ENCODE assay signal across 23 cellular contexts in genomic region chr13:44362394-44363040, GRCh38. TPM values are rescaled to one million over a fixed set of nuclear protein-coding genes. Genes with fewer than 3 reads are reported as not detected.
DNase-seq lines count a peak whose midpoint lies in the region; FAIRE-seq and TF ChIP-seq lines count a peak whose summit lies in the region.
"Had no signal": no experiment of that assay in that cellular context is flagged by ENCODE, and none has a peak within 500 bp of the region (broad histone marks: within the 10 kb centered on the region; RNA-seq: fewer than 3 reads in every experiment).

No MANE protein-coding gene starts in this region.

- H4K20me1 ChIP-seq in astrocyte (ENCODE audit: insufficient read depth, low read length), result no peaks in the 10 kb centered on the region

- H2AK5ac ChIP-seq in mesenchymal stem cell (ENCODE audit: low read length, severe bottlenecking), result no peak overlapping the region

- H3K4me1 Mint-ChIP-seq in astrocyte (ENCODE audit: low read depth, unreplicated experiment), result peaks cover 23% of the 10 kb centered on the region
- H3K4me1 Mint-ChIP-seq: activated CD4-positive, alpha-beta memory T cell treated with anti-CD3 and anti-CD28 coated beads, Interleukin-2, amount 10 ng/mL, durations not matched to agents 7 days and 5 days; activated naive CD8-positive, alpha-beta T cell treated with anti-CD3 and anti-CD28 coated beads for 36 hours had no signal

- H3K9me3 Mint-ChIP-seq in astrocyte (ENCODE audit: unreplicated experiment), result no peaks in the 10 kb centered on the region
- H3K9me3 Mint-ChIP-seq: activated CD4-positive, alpha-beta memory T cell treated with anti-CD3 and anti-CD28 coated beads, Interleukin-2, amount 10 ng/mL, durations not matched to agents 7 days and 5 days; activated naive CD8-positive, alpha-beta T cell treated with anti-CD3 and anti-CD28 coated beads for 36 hours; CD8-positive, alpha-beta T cell; neural crest cell had no signal

- H4K91ac ChIP-seq in mesenchymal stem cell (ENCODE audit: low read length), result no peak overlapping the region

- no peak overlapping the region for H3K27ac ChIP-seq in astrocyte (ENCODE audit: low read depth, low read length)
- no peak overlapping the region for H3K27ac ChIP-seq in mesenchymal stem cell (ENCODE audit: low read length, poor library complexity, severe bottlenecking)
- H3K27ac ChIP-seq: gastrocnemius medialis, parathyroid adenoma had no signal

- no peak overlapping the region for H3K4me3 ChIP-seq in astrocyte (ENCODE audit: insufficient read depth, low read depth, low read length)
- no peak overlapping the region for H3K4me3 ChIP-seq in mesenchymal stem cell (ENCODE audit: insufficient read depth in 1 of 2, low read depth in 1 of 2, low read length in 2 of 2)
- H3K4me3 ChIP-seq: gastrocnemius medialis, mucosa of descending colon, sigmoid colon had no signal

- peak overlapping the region; percentile 53 for H2BK15ac ChIP-seq in mesenchymal stem cell (ENCODE audit: low read depth, poor library complexity, severe bottlenecking)

- H4K8ac ChIP-seq in mesenchymal stem cell (ENCODE audit: low read length), result no peak overlapping the region

- H3K36me3 Mint-ChIP-seq in astrocyte (ENCODE audit: low read depth, unreplicated experiment), result no peaks in the 10 kb centered on the region
- H3K36me3 Mint-ChIP-seq: activated naive CD8-positive, alpha-beta T cell treated with anti-CD3 and anti-CD28 coated beads for 36 hours; brain; CD8-positive, alpha-beta T cell had no signal

- H2BK120ac ChIP-seq in mesenchymal stem cell (ENCODE audit: low read depth, low read length), result no peak overlapping the region

- H2AFZ ChIP-seq in astrocyte (ENCODE audit: low read depth, low read length) (no peak overlapping the region), mesenchymal stem cell (ENCODE audit: low read depth, low read length) (no peak overlapping the region)
- H2AFZ ChIP-seq: parathyroid adenoma had no signal

- no peaks in the 10 kb centered on the region for H3K79me2 ChIP-seq in astrocyte (ENCODE audit: insufficient read depth, low read length)
- H3K79me2 ChIP-seq: parathyroid adenoma had no signal

- no peak overlapping the region for H3K23ac ChIP-seq in mesenchymal stem cell (ENCODE audit: low read length in 2 of 2)

- no peak overlapping the region for H3K14ac ChIP-seq in mesenchymal stem cell (ENCODE audit: low read length in 2 of 2)

- no peaks in the 10 kb centered on the region for H3K79me1 ChIP-seq in mesenchymal stem cell (replicated peaks; ENCODE audit: low read length, poor library complexity, severe bottlenecking)

- no peak overlapping the region for H3K4me3 Mint-ChIP-seq in astrocyte (ENCODE audit: unreplicated experiment)
- H3K4me3 Mint-ChIP-seq: activated CD4-positive, alpha-beta memory T cell treated with anti-CD3 and anti-CD28 coated beads, Interleukin-2, amount 10 ng/mL, durations not matched to agents 7 days and 5 days; activated naive CD8-positive, alpha-beta T cell treated with anti-CD3 and anti-CD28 coated beads for 36 hours; CD8-positive, alpha-beta T cell; neural crest cell had no signal

- peak overlapping the region in 1 of 2 experiments; percentile 9 for H3K4ac ChIP-seq in mesenchymal stem cell (ENCODE audit: low read depth in 1 of 2, low read length in 2 of 2)

- FAIRE-seq in astrocyte (lab: Jason Lieb, UNC), result no peak

- POLR2A ChIA-PET in HEK293T (lab: Yijun Ruan, JAX), result interaction anchor here (1.0 kb wide), 1 partner anchor 74 kb away, joined by 3 read pairs; no protein-coding TSS in a partner anchor

- H3K27ac Mint-ChIP-seq in astrocyte (ENCODE audit: unreplicated experiment), result no peak overlapping the region
- H3K27ac Mint-ChIP-seq: activated CD4-positive, alpha-beta memory T cell treated with anti-CD3 and anti-CD28 coated beads, Interleukin-2, amount 10 ng/mL, durations not matched to agents 7 days and 5 days; activated naive CD8-positive, alpha-beta T cell treated with anti-CD3 and anti-CD28 coated beads for 36 hours; CD8-positive, alpha-beta T cell had no signal

- H3K9me3 ChIP-seq in astrocyte (ENCODE audit: insufficient read depth, low read depth, low read length), result no peaks in the 10 kb centered on the region
- no peaks in the 10 kb centered on the region for H3K9me3 ChIP-seq in mesenchymal stem cell (ENCODE audit: control insufficient read depth, low read length)
- H3K9me3 ChIP-seq: gastrocnemius medialis, mucosa of descending colon, sigmoid colon had no signal

- H2BK5ac ChIP-seq in mesenchymal stem cell (ENCODE audit: low read depth, low read length, poor library complexity, severe bottlenecking), result no peak overlapping the region

- TF ChIP-seq CTCF in astrocyte (IDR thresholded peaks at IDR 0.05; ENCODE audit: insufficient read depth, low read depth, low read length), result no peak

- peaks cover 28% of the 10 kb centered on the region for H3K4me1 ChIP-seq in astrocyte (ENCODE audit: insufficient read depth, low read length)
- peaks cover 10% of the 10 kb centered on the region for H3K4me1 ChIP-seq in mesenchymal stem cell (ENCODE audit: control insufficient read depth, insufficient read depth, low read depth, low read length)
- H3K4me1 ChIP-seq: gastrocnemius medialis, parathyroid adenoma had no signal

- 26% methylated on average over 9 of the region's 11 CpGs for WGBS in mesenchymal stem cell

- CTCF ChIA-PET in HEK293T (lab: Yijun Ruan, JAX), result no interaction called here

- no peaks in the 10 kb centered on the region for H3K27me3 Mint-ChIP-seq in astrocyte (ENCODE audit: low read depth, unreplicated experiment)
- H3K27me3 Mint-ChIP-seq: activated naive CD8-positive, alpha-beta T cell treated with anti-CD3 and anti-CD28 coated beads for 36 hours; brain had no signal

- H2BK12ac ChIP-seq in mesenchymal stem cell (ENCODE audit: low read length in 2 of 2), result peak overlapping the region in 1 of 2 experiments; percentile 68

- H3K9ac ChIP-seq in astrocyte (ENCODE audit: low read length) (no peak overlapping the region), mesenchymal stem cell (ENCODE audit: low read length) (no peak overlapping the region)
- H3K9ac ChIP-seq: parathyroid adenoma had no signal

- DNase-seq in A172 (ENCODE audit: low spot score), result peak; percentile 6
- peak; percentile 39 for DNase-seq in NCI-H2227 treated with DMSO at 0.1 percent for 48 hours (lab: John Stamatoyannopoulos, UW)
- DNase-seq in astrocyte (ENCODE audit: low read depth), result peak; percentile 30
- peak; percentile 80 for DNase-seq in mesenchymal stem cell
- no peak for DNase-seq in HEK293T (ENCODE audit: extremely low spot score)
- no peak for DNase-seq in Kasumi-1 (lab: John Stamatoyannopoulos, UW)
- no peak for DNase-seq in NCI-H524 (lab: John Stamatoyannopoulos, UW)
- no peak for DNase-seq in NCI-H1694 (lab: John Stamatoyannopoulos, UW)
- DNase-seq: 8988T; activated CD4-positive, alpha-beta memory T cell treated with anti-CD3 and anti-CD28 coated beads, Interleukin-2, amount 10 ng/mL, durations not matched to agents 7 days and 5 days; activated effector memory CD4-positive, alpha-beta T cell treated with Interleukin-2 at 50 U/mL for 16 hours; activated naive CD8-positive, alpha-beta T cell treated with anti-CD3 and anti-CD28 coated beads for 36 hours; CD8-positive, alpha-beta T cell; effector CD4-positive, alpha-beta T cell; gastrocnemius medialis; hypothalamus; mucosa of descending colon; NCI-H69; sigmoid colon; stimulated activated naive CD4-positive, alpha-beta T cell treated with Interleukin-2 at 50 U/mL for 16 hours had no signal

- H3K18ac ChIP-seq in mesenchymal stem cell (ENCODE audit: low read depth in 1 of 2, low read length in 2 of 2), result peak overlapping the region in 1 of 2 experiments; percentile 65

- peak overlapping the region; percentile 30 for H3K4me2 ChIP-seq in astrocyte (ENCODE audit: low read length)
- no peak overlapping the region for H3K4me2 ChIP-seq in mesenchymal stem cell (ENCODE audit: low read length, poor library complexity, severe bottlenecking)

- H3K27me3 ChIP-seq in astrocyte (ENCODE audit: insufficient read depth, low read length) (no peaks in the 10 kb centered on the region), mesenchymal stem cell (ENCODE audit: control insufficient read depth in 1 of 2, insufficient read depth in 1 of 2, low read length in 2 of 2) (peaks cover 0 to 3% of the 10 kb centered on the region in 2 experiments)
- H3K27me3 ChIP-seq: gastrocnemius medialis, sigmoid colon had no signal

- H3K36me3 ChIP-seq in astrocyte (ENCODE audit: insufficient read depth, low read length), result no peaks in the 10 kb centered on the region
- no peaks in the 10 kb centered on the region for H3K36me3 ChIP-seq in mesenchymal stem cell (ENCODE audit: control insufficient read depth in 1 of 2, insufficient read depth in 2 of 2, low read depth in 1 of 2, low read length in 2 of 2)
- H3K36me3 ChIP-seq: gastrocnemius medialis, sigmoid colon had no signal

TF ChIP-seq in HEK293T, 16 proteins besides CTCF, POLR2A, EP300 and RAD21:
- TF ChIP-seq ARNT (IDR thresholded peaks at IDR 0.05) (no peak), ELF4 (IDR thresholded peaks at IDR 0.05) (no peak), FOXK2 (IDR thresholded peaks at IDR 0.05) (no peak), NFRKB (IDR thresholded peaks at IDR 0.05) (no peak), PKNOX1 (IDR thresholded peaks at IDR 0.05) (no peak), SP1 (IDR thresholded peaks at IDR 0.05) (no peak), FOXM1 (IDR thresholded peaks at IDR 0.05; ENCODE audit: borderline replicate concordance) (no peak), SUZ12 (IDR thresholded peaks at IDR 0.05) (no peak), TARDBP (IDR thresholded peaks at IDR 0.05) (no peak), CTBP1 (IDR thresholded peaks at IDR 0.05; ENCODE audit: borderline replicate concordance) (no peak), L3MBTL2 (conservative IDR thresholded peaks at IDR 0.05) (no peak), BHLHE40 (IDR thresholded peaks at IDR 0.05; ENCODE audit: borderline replicate concordance) (no peak), ZNF384 (IDR thresholded peaks at IDR 0.05) (no peak)

RNA-seq across cellular contexts. Expression of gene SERP2, which starts 11.1 kb away (rescaled TPM):
- not detected in 2 replicates for total RNA-seq in A172 (2014; rRNA removed; shearing (Covaris generic))
- total RNA-seq in astrocyte, result 2.4 and 3.5 TPM in 2 replicates
- 3.4 TPM for polyA plus RNA-seq in mesenchymal stem cell (2013, experiment 1 of 2)
- 3.5 TPM for polyA plus RNA-seq in mesenchymal stem cell (2013, experiment 2 of 2)
- total RNA-seq: activated CD4-positive, alpha-beta memory T cell treated with anti-CD3 and anti-CD28 coated beads, Interleukin-2, amount 10 ng/mL, durations not matched to agents 7 days and 5 days; CD8-positive, alpha-beta T cell had no signal

Comparison
In these comparisons a context has a peak if more than half of its experiments do, and no peak if none do; other contexts are left out.
1. DNase-seq: peak in A172 (single experiment), NCI-H2227 treated with DMSO at 0.1 percent for 48 hours (single experiment), astrocyte (single experiment) and mesenchymal stem cell (single experiment); none in HEK293T (single experiment), Kasumi-1 (0 of 2), NCI-H524 (0 of 2) and NCI-H1694 (single experiment).